ENCODE assay signal across 8 cellular contexts in the genomic region with DNA sequence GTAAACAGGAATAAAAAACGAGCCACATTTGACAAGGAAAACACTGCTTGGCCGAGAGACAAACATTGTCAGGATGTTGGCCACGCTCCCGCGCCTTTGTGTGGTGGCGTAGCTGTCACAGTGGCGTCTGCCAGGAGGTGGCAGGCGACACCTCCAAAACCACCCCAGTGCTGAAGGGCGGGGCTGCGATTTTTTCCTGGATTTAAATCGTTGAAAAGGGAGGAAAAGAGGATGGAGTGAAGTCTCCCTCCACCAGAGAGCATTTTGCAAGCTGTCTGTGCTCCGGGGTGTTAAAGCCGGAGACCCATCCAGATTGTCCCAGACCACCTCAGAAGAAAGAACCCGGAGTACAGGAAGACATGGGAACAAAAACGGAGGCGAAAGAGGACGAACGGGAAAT. TPM values are rescaled to one million over a fixed set of nuclear protein-coding genes. Genes with fewer than 3 reads are reported as not detected.
A peak's percentile ranks its signal among the peaks of the same experiment; 100 is the strongest.
DNase-seq lines count a peak whose midpoint lies in the region; ATAC-seq and TF ChIP-seq lines count a peak whose summit lies in the region.

No MANE protein-coding gene starts in this region.

- ATAC-seq in HG02852 (IDR thresholded peaks at IDR 0.05; ENCODE audit: unreplicated experiment) (no peak), GM21576 (IDR thresholded peaks at IDR 0.05; ENCODE audit: unreplicated experiment) (no peak)

- peaks cover 3 to 9% (median 6%) of the 10 kb centered on the region in 4 donors for H3K4me1 Mint-ChIP-seq in CD4-positive, alpha-beta memory T cell

- H3K9me3 ChIP-seq in CD4-positive, alpha-beta memory T cell (ENCODE audit: control insufficient read depth in 1 of 2, low read length in 2 of 2), result no peaks in the 10 kb centered on the region
- no peaks in the 10 kb centered on the region for H3K9me3 ChIP-seq in left ventricle myocardium inferior (replicated peaks)

- intact Hi-C loops in CD4-positive, alpha-beta memory T cell (cut with micrococcal nuclease), result loop anchor here (1.0 kb wide), 2 partner anchors 186 to 201 kb away; no protein-coding TSS in a partner anchor
- intact Hi-C loops in left ventricle myocardium inferior (cut with micrococcal nuclease), result loop anchor here (5.0 to 10.0 kb wide), 2 partner anchors 80 to 182 kb away; partner anchors contain the start of gene NXN
- intact Hi-C loops in posterior vena cava (cut with DNase I), result loop anchor here (2.0 to 5.0 kb wide), 2 partner anchors 186 to 187 kb away; no protein-coding TSS in a partner anchor

- peaks cover 23% of the 10 kb centered on the region for H3K36me3 ChIP-seq in CD4-positive, alpha-beta memory T cell (ENCODE audit: insufficient read depth, low read length)
- peaks cover 18% of the 10 kb centered on the region for H3K36me3 ChIP-seq in left ventricle myocardium inferior

- peak overlapping the region in 1 of 8 donors; percentile 26 for H3K4me3 Mint-ChIP-seq in CD4-positive, alpha-beta memory T cell

- H3K27me3 ChIP-seq in CD4-positive, alpha-beta memory T cell (ENCODE audit: insufficient read depth, low read length), result no peaks in the 10 kb centered on the region
- no peaks in the 10 kb centered on the region for H3K27me3 ChIP-seq in left ventricle myocardium inferior (ENCODE audit: low read depth)

- peaks cover 0 to 2% (median 0%) of the 10 kb centered on the region in 8 donors for H3K9me3 Mint-ChIP-seq in CD4-positive, alpha-beta memory T cell

- CTCF ChIA-PET in CD4-positive, alpha-beta memory T cell (lab: Charles Lee; ENCODE audit: partially characterized antibody), result interaction anchor here (0.7 to 1.8 kb wide), 6 partner anchors 13 to 206 kb away, joined by 4 to 22 read pairs (median 5); partner anchors contain the start of genes GLOD4, MRM3 and TIMM22

- POLR2A ChIA-PET in CD4-positive, alpha-beta memory T cell (lab: Charles Lee; ENCODE audit: partially characterized antibody), result interaction anchor here (0.9 to 1.3 kb wide), 4 partner anchors 13 to 201 kb away, joined by 3 to 6 read pairs (median 4); partner anchors contain the start of gene GLOD4

- H3K4me1 ChIP-seq in CD4-positive, alpha-beta memory T cell (ENCODE audit: insufficient read depth, low read length), result peaks cover 5% of the 10 kb centered on the region
- H3K4me1 ChIP-seq in left ventricle myocardium inferior, result peaks cover 16% of the 10 kb centered on the region

- TF ChIP-seq CTCF in left ventricle myocardium inferior (IDR thresholded peaks at IDR 0.05; ENCODE audit: borderline replicate concordance), result peak; percentile 94

- peak overlapping the region in 2 of 7 donors; percentile 57 to 64 for H3K27ac Mint-ChIP-seq in CD4-positive, alpha-beta memory T cell

- H3K36me3 Mint-ChIP-seq in CD4-positive, alpha-beta memory T cell, result peaks cover 23 to 24% of the 10 kb centered on the region in 2 donors

- no peak overlapping the region for H3K27ac ChIP-seq in CD4-positive, alpha-beta memory T cell (ENCODE audit: low read depth, low read length)
- peak overlapping the region; percentile 61 for H3K27ac ChIP-seq in left ventricle myocardium inferior (replicated peaks)

- DNase-seq in CD4-positive, alpha-beta memory T cell, result peak in 4 of 5 donors; percentile 29 to 35 (median 30)
- DNase-seq in HUDEP-2 (lab: John Stamatoyannopoulos, UW; ENCODE audit: unreplicated experiment in 76 of 76), result peak in 48 of 76 experiments; percentile 3 to 58 (median 25)
- DNase-seq in SHP77 (lab: John Stamatoyannopoulos, UW), result peak; percentile 82 to 89
- peak; percentile 88 for DNase-seq in astrocyte of the hippocampus (ENCODE audit: low read depth, low spot score)
- DNase-seq in left ventricle myocardium inferior, result peak; percentile 87
- peak; percentile 93 for DNase-seq in posterior vena cava (ENCODE audit: low spot score)

- no peak overlapping the region for H3K4me3 ChIP-seq in CD4-positive, alpha-beta memory T cell (ENCODE audit: low read length in 2 of 2)
- peak overlapping the region; percentile 59 for H3K4me3 ChIP-seq in left ventricle myocardium inferior

- H3K27me3 Mint-ChIP-seq in CD4-positive, alpha-beta memory T cell, result no peaks in the 10 kb centered on the region

RNA-seq across cellular contexts. Expression of gene MRM3, which starts 12.7 kb away (rescaled TPM):
- 10 to 100 TPM; 18.6 to 20.9 TPM for total RNA-seq in CD4-positive, alpha-beta memory T cell
- polyA plus RNA-seq in CD4-positive, alpha-beta memory T cell, result 10 to 100 TPM; 20.0 to 32.6 TPM
- total RNA-seq in left ventricle myocardium inferior, result 18.7 TPM
- 1 to 10 TPM; 7.4 to 7.8 TPM for total RNA-seq in posterior vena cava

RNA-seq across cellular contexts. Expression of gene GLOD4, which starts 12.8 kb away (rescaled TPM):
- 10 to 100 TPM; 94.9 to 97.2 TPM for total RNA-seq in CD4-positive, alpha-beta memory T cell
- 100 to 1,000 TPM; 122 to 131 TPM for polyA plus RNA-seq in CD4-positive, alpha-beta memory T cell
- total RNA-seq in left ventricle myocardium inferior (26.5 TPM), posterior vena cava (10 to 100 TPM; 40.2 to 41.5 TPM)

RNA-seq across cellular contexts. Expression of gene GEMIN4, which starts 42.8 kb away (rescaled TPM):
- 10 to 100 TPM; 24.4 to 24.7 TPM for total RNA-seq in CD4-positive, alpha-beta memory T cell
- 10 to 100 TPM; 20.6 to 23.4 TPM for polyA plus RNA-seq in CD4-positive, alpha-beta memory T cell
- 11.1 TPM for total RNA-seq in left ventricle myocardium inferior
- total RNA-seq in posterior vena cava, result 10 to 100 TPM; 12.5 to 13.2 TPM

Comparison
In these comparisons a context has a peak if more than half of its experiments do, and no peak if none do; other contexts are left out.
1. DNase-seq: peak in every context shown above with its lines; median percentile 93 in posterior vena cava; 88 in astrocyte of the hippocampus; 87 in left ventricle myocardium inferior; 86 in SHP77; 30 in CD4-positive, alpha-beta memory T cell; 25 in HUDEP-2.